Comparison of ENCODE assay signal across 15 cellular contexts in genomic region chr7:47505317-47506007, GRCh38.
DNase-seq lines count a peak whose midpoint lies in the region; TF ChIP-seq lines count a peak whose summit lies in the region.
"Had no signal": no experiment of that assay in that cellular context is flagged by ENCODE, and none has a peak within 500 bp of the region (broad histone marks: within the 10 kb centered on the region; RNA-seq: fewer than 3 reads in every experiment).

No MANE protein-coding gene starts in this region.

- TF ChIP-seq POLR2A in NB4 (IDR thresholded peaks at IDR 0.05; ENCODE audit: extremely low read depth, insufficient read length), result no peak

- CTCF ChIA-PET in MCF 10A (lab: Yijun Ruan, JAX) (no interaction called here), OCI-LY7 (lab: Charles Lee; ENCODE audit: unreplicated experiment) (no interaction called here)

- no peak overlapping the region for H3K4me2 ChIP-seq in neural progenitor cell
- no peak overlapping the region for H3K4me2 ChIP-seq in OCI-LY7 (ENCODE audit: low read length)

- no peaks in the 10 kb centered on the region for H3K27me3 ChIP-seq in neural progenitor cell
- H3K27me3 ChIP-seq: BE2C had no signal

- DNase-seq in NB4 (ENCODE audit: low read depth) (peak; percentile 35), chondrocyte (ENCODE audit: low spot score) (peak; percentile 60), neural progenitor cell (ENCODE audit: low spot score) (no peak), putamen (ENCODE audit: low spot score) (no peak), MCF 10A (ENCODE audit: unreplicated experiment) (no peak), OCI-LY7 (ENCODE audit: low spot score) (no peak)
- no peak for DNase-seq in activated CD4-positive, CD25-positive, alpha-beta regulatory T cell (lab: John Stamatoyannopoulos, UW)
- DNase-seq: BE2C, H7, NCI-H1048, NCI-H345, NCI-H526 treated with DMSO at 0.1 percent for 48 hours, OCI-M1 had no signal

- no peaks in the 10 kb centered on the region for H3F3A ChIP-seq in neural progenitor cell (ENCODE audit: low read depth)

- no peak overlapping the region for H3K4me3 ChIP-seq in NB4 (ENCODE audit: low read depth, low read length)
- H3K4me3 ChIP-seq in neural progenitor cell, result no peak overlapping the region
- H3K4me3 ChIP-seq in OCI-LY7 (ENCODE audit: low read depth, low read length, poor library complexity, severe bottlenecking), result no peak overlapping the region

- BruUV-seq in MCF 10A (replicated peaks; lab: Mats Ljungman, UMichigan), result no TSS peak
- BruUV-seq in OCI-LY7 (replicated peaks; lab: Mats Ljungman, UMichigan), result no TSS peak

- no peak for TF ChIP-seq CTCF in NB4 (IDR thresholded peaks at IDR 0.05; ENCODE audit: low read depth, low read length)
- TF ChIP-seq CTCF in chondrocyte (IDR thresholded peaks at IDR 0.05), result no peak
- TF ChIP-seq CTCF in neural progenitor cell (IDR thresholded peaks at IDR 0.05), result no peak
- TF ChIP-seq CTCF in MCF 10A (IDR thresholded peaks at IDR 0.05; ENCODE audit: unreplicated experiment), result no peak
- no peak for TF ChIP-seq CTCF in OCI-LY7 (conservative IDR thresholded peaks at IDR 0.05; ENCODE audit: low read length)

- H3K27ac ChIP-seq in neural progenitor cell, result no peak overlapping the region
- no peak overlapping the region for H3K27ac ChIP-seq in OCI-LY7 (ENCODE audit: low read depth, low read length, poor library complexity, severe bottlenecking)
- H3K27ac ChIP-seq: RWPE1 had no signal

- no peaks in the 10 kb centered on the region for H3K9me2 ChIP-seq in OCI-LY7 (ENCODE audit: insufficient read depth, low read length)

- H3K27ac Mint-ChIP-seq in chondrocyte (ENCODE audit: unreplicated experiment) (peak overlapping the region; percentile 97), neural progenitor cell (peak overlapping the region; percentile 58), MCF 10A (ENCODE audit: low read depth, unreplicated experiment) (no peak overlapping the region)

- no peaks in the 10 kb centered on the region for H3K27me3 Mint-ChIP-seq in chondrocyte (ENCODE audit: low read depth)
- peaks cover 3% of the 10 kb centered on the region for H3K27me3 Mint-ChIP-seq in neural progenitor cell (ENCODE audit: insufficient read depth, low read depth)
- H3K27me3 Mint-ChIP-seq in MCF 10A (ENCODE audit: insufficient read depth, unreplicated experiment), result no peaks in the 10 kb centered on the region
- H3K27me3 Mint-ChIP-seq: IgD-negative memory B cell had no signal

- peaks cover 38% of the 10 kb centered on the region for H3K36me3 Mint-ChIP-seq in chondrocyte (ENCODE audit: low read depth)
- peaks cover 18% of the 10 kb centered on the region for H3K36me3 Mint-ChIP-seq in neural progenitor cell
- H3K36me3 Mint-ChIP-seq in MCF 10A (ENCODE audit: insufficient read depth, unreplicated experiment), result peaks cover 21% of the 10 kb centered on the region

- H3K4me1 Mint-ChIP-seq in chondrocyte (ENCODE audit: low read depth), result peaks cover 99% of the 10 kb centered on the region
- H3K4me1 Mint-ChIP-seq in neural progenitor cell, result peaks cover 78% of the 10 kb centered on the region
- H3K4me1 Mint-ChIP-seq in MCF 10A (ENCODE audit: insufficient read depth, unreplicated experiment), result peaks cover 13% of the 10 kb centered on the region

- H3K4me3 Mint-ChIP-seq in chondrocyte (ENCODE audit: unreplicated experiment) (no peak overlapping the region), neural progenitor cell (no peak overlapping the region), MCF 10A (ENCODE audit: unreplicated experiment) (no peak overlapping the region)
- H3K4me3 Mint-ChIP-seq: IgD-negative memory B cell had no signal

- intact Hi-C loops in MCF 10A (cut with micrococcal nuclease), result no loop called here
- intact Hi-C loops in OCI-LY7 (cut with micrococcal nuclease; ENCODE audit: unreplicated experiment), result no loop called here

- no peak overlapping the region for H3K9ac ChIP-seq in neural progenitor cell

- POLR2A ChIA-PET in MCF 10A (lab: Yijun Ruan, JAX), result no interaction called here
- POLR2A ChIA-PET in OCI-LY7 (lab: Charles Lee), result no interaction called here

- H2AFZ ChIP-seq in neural progenitor cell (replicated peaks), result no peak overlapping the region
- H2AFZ ChIP-seq in OCI-LY7 (ENCODE audit: low read length), result no peak overlapping the region

- H4K20me1 ChIP-seq in neural progenitor cell (ENCODE audit: low read depth) (peaks cover under 1% of the 10 kb centered on the region), OCI-LY7 (ENCODE audit: insufficient read depth, low read length) (no peaks in the 10 kb centered on the region)

- no peaks in the 10 kb centered on the region for H3K36me3 ChIP-seq in neural progenitor cell
- H3K36me3 ChIP-seq in OCI-LY7 (ENCODE audit: insufficient read depth, low read length), result no peaks in the 10 kb centered on the region
- H3K36me3 ChIP-seq: BE2C had no signal

- H3K4me1 ChIP-seq in neural progenitor cell, result peaks cover 26% of the 10 kb centered on the region
- H3K4me1 ChIP-seq in OCI-LY7 (ENCODE audit: insufficient read depth, low read length, poor library complexity, severe bottlenecking), result peaks cover 1% of the 10 kb centered on the region
- H3K4me1 ChIP-seq: BE2C had no signal

- H3K9me3 ChIP-seq in neural progenitor cell (ENCODE audit: low read depth) (no peaks in the 10 kb centered on the region), OCI-LY7 (ENCODE audit: low read length) (no peaks in the 10 kb centered on the region)
- H3K9me3 ChIP-seq: BE2C had no signal

- H3K79me2 ChIP-seq in neural progenitor cell (ENCODE audit: low read depth) (no peaks in the 10 kb centered on the region), OCI-LY7 (ENCODE audit: insufficient read depth, low read depth, low read length) (no peaks in the 10 kb centered on the region)

- H3K9me3 Mint-ChIP-seq in chondrocyte (ENCODE audit: low read depth) (no peaks in the 10 kb centered on the region), neural progenitor cell (peaks cover 8% of the 10 kb centered on the region), MCF 10A (ENCODE audit: unreplicated experiment) (no peaks in the 10 kb centered on the region)
- H3K9me3 Mint-ChIP-seq: IgD-negative memory B cell had no signal

Comparison
In these comparisons a context has a peak if more than half of its experiments do, and no peak if none do; other contexts are left out.
1. DNase-seq: peak in NB4 (single experiment) and chondrocyte (single experiment); none in neural progenitor cell (single experiment), activated CD4-positive, CD25-positive, alpha-beta regulatory T cell (0 of 4), putamen (single experiment), MCF 10A (single experiment) and OCI-LY7 (single experiment).